In the genomic region with DNA sequence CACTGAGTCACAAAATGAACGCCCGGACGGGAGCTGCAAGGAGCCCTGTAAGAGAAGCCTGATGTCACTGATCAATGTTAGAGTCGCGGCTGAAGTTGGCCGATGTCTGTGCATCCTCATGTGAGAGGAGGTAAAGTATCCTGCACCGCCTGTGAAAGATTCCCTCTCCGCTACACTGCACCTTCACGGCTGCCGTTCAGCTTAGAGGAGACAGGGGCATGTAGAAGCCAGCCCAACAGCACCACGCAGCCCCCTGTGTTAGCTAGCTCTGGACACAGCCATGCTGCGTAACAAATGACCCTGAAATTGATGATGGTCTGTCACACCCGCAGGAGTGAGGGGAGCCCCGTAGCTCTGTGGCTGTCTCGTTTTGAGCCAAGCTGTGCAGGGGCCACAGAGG, we compare ENCODE assay signal across 15 cellular contexts.
A peak's percentile ranks its signal among the peaks of the same experiment; 100 is the strongest.
DNase-seq lines count a peak whose midpoint lies in the region; ATAC-seq and TF ChIP-seq lines count a peak whose summit lies in the region.
"Had no signal": no experiment of that assay in that cellular context is flagged by ENCODE, and none has a peak within 500 bp of the region (broad histone marks: within the 10 kb centered on the region; RNA-seq: fewer than 3 reads in every experiment).

No MANE protein-coding gene starts in this region.

- H3K36me3 ChIP-seq in HEK293 (ENCODE audit: control insufficient read depth in 2 of 2, insufficient read depth in 1 of 2, low read length in 2 of 2) (no peaks in the 10 kb centered on the region), lung (ENCODE audit: control insufficient read depth in 2 of 2, insufficient read depth in 2 of 2, low read length in 2 of 2) (no peaks in the 10 kb centered on the region), stomach (no peaks in the 10 kb centered on the region), Caco-2 (ENCODE audit: control insufficient read depth, insufficient read depth, low read length) (no peaks in the 10 kb centered on the region)
- H3K36me3 ChIP-seq: BE2C, HAP-1 had no signal

- no peak for ATAC-seq in WTC11
- ATAC-seq in lung (ENCODE audit: insufficient read depth, low FRiP score): no peak
- ATAC-seq in left colon: no peak
- ATAC-seq: A549 had no signal

- no peaks in the 10 kb centered on the region; the same call in 1 of the 2 replicates for H3K27me3 Mint-ChIP-seq in WTC11 (ENCODE audit: low read depth)
- H3K27me3 Mint-ChIP-seq in Caco-2 (ENCODE audit: insufficient read depth, unreplicated experiment): no peaks in the 10 kb centered on the region
- H3K27me3 Mint-ChIP-seq: CD4-positive, alpha-beta memory T cell had no signal

- H3K4me1 Mint-ChIP-seq in WTC11: no peaks in the 10 kb centered on the region; the same call in 1 of the 2 replicates
- H3K4me1 Mint-ChIP-seq in Caco-2 (ENCODE audit: low read depth, unreplicated experiment): no peaks in the 10 kb centered on the region
- H3K4me1 Mint-ChIP-seq: CD4-positive, alpha-beta memory T cell had no signal

- no peaks in the 10 kb centered on the region for H3K27me3 ChIP-seq in lung (ENCODE audit: control insufficient read depth, insufficient read depth)
- H3K27me3 ChIP-seq in stomach: no peaks in the 10 kb centered on the region
- H3K27me3 ChIP-seq in Caco-2 (replicated peaks; ENCODE audit: control insufficient read depth, insufficient read depth, low read length): no peaks in the 10 kb centered on the region
- H3K27me3 ChIP-seq: BE2C had no signal

- H3K4me3 ChIP-seq in HEK293 (ENCODE audit: low read depth, low read length): no peak overlapping the region
- no peak overlapping the region for H3K4me3 ChIP-seq in lung
- H3K4me3 ChIP-seq in stomach: no peak overlapping the region
- no peak overlapping the region for H3K4me3 ChIP-seq in Caco-2 (ENCODE audit: low read depth, low read length)
- H3K4me3 ChIP-seq: A549, HAP-1 had no signal

- TF ChIP-seq POLR2A in stomach (IDR thresholded peaks at IDR 0.05): no peak

- CTCF ChIA-PET in HEK293 (lab: Yijun Ruan, JAX): no interaction called here
- CTCF ChIA-PET in WTC11 (lab: Charles Lee): interaction anchor here (0.6 kb wide), 3 partner anchors 24 to 193 kb away, joined by 4 read pairs; no protein-coding TSS in a partner anchor
- CTCF ChIA-PET in Caco-2 (lab: Charles Lee): interaction anchor here (0.6 to 1.1 kb wide), 2 partner anchors 18 to 223 kb away, joined by 5 to 7 read pairs; no protein-coding TSS in a partner anchor

- no TSS peak for BruUV-seq in Caco-2 (replicated peaks; lab: Mats Ljungman, UMichigan)

- H3K9me3 ChIP-seq in HEK293 (ENCODE audit: control insufficient read depth, insufficient read depth, low read depth, low read length): no peaks in the 10 kb centered on the region
- peaks cover 0 to 16% of the 10 kb centered on the region in 2 donors for H3K9me3 ChIP-seq in lung (ENCODE audit: control insufficient read depth in 2 of 2, insufficient read depth in 1 of 2, low read length in 1 of 2)
- peaks cover 0 to 21% (median 13%) of the 10 kb centered on the region in 4 donors for H3K9me3 ChIP-seq in stomach
- H3K9me3 ChIP-seq in Caco-2: peaks cover 31% of the 10 kb centered on the region
- H3K9me3 ChIP-seq: BE2C had no signal

- no peaks in the 10 kb centered on the region for H3K4me1 ChIP-seq in HEK293 (ENCODE audit: control insufficient read depth, insufficient read depth, low read length)
- H3K4me1 ChIP-seq in lung (ENCODE audit: control insufficient read depth in 2 of 2, insufficient read depth in 2 of 2, low read length in 2 of 2): no peaks in the 10 kb centered on the region
- H3K4me1 ChIP-seq in stomach: no peaks in the 10 kb centered on the region
- no peaks in the 10 kb centered on the region for H3K4me1 ChIP-seq in Caco-2
- H3K4me1 ChIP-seq: BE2C, HAP-1 had no signal

- H3K27ac ChIP-seq in HEK293 (ENCODE audit: extremely low read depth, low read depth, low read length) (no peak overlapping the region), lung (ENCODE audit: low read depth in 1 of 2, low read length in 1 of 2) (no peak overlapping the region), stomach (no peak overlapping the region)
- H3K27ac ChIP-seq: A549, C4-2B had no signal

- H3K27ac Mint-ChIP-seq in WTC11: no peak overlapping the region
- H3K27ac Mint-ChIP-seq in Caco-2 (ENCODE audit: unreplicated experiment): no peak overlapping the region
- H3K27ac Mint-ChIP-seq: CD4-positive, alpha-beta memory T cell; HFFc6 had no signal

- H3K9me3 Mint-ChIP-seq in WTC11 (peaks cover 33% of the 10 kb centered on the region), Caco-2 (ENCODE audit: unreplicated experiment) (peaks cover 16% of the 10 kb centered on the region)

- TF ChIP-seq EP300 in stomach (IDR thresholded peaks at IDR 0.05): no peak

- POLR2A ChIA-PET in HEK293 (lab: Yijun Ruan, JAX) (no interaction called here), WTC11 (lab: Charles Lee) (no interaction called here), Caco-2 (lab: Charles Lee) (no interaction called here)

- H3K4me3 Mint-ChIP-seq in WTC11 (no peak overlapping the region), Caco-2 (ENCODE audit: unreplicated experiment) (no peak overlapping the region)
- H3K4me3 Mint-ChIP-seq: CD4-positive, alpha-beta memory T cell; HFFc6 had no signal

- H3K36me3 Mint-ChIP-seq in WTC11: peaks cover 15% of the 10 kb centered on the region
- H3K36me3 Mint-ChIP-seq in Caco-2 (ENCODE audit: insufficient read depth, unreplicated experiment): no peaks in the 10 kb centered on the region
- H3K36me3 Mint-ChIP-seq: CD4-positive, alpha-beta memory T cell had no signal

- TF ChIP-seq CTCF in HEK293 (tag by site-specific recombination; IDR thresholded peaks at IDR 0.05) (no peak), WTC11 (IDR thresholded peaks at IDR 0.05) (no peak), lung (IDR thresholded peaks at IDR 0.05; ENCODE audit: control extremely low read depth, extremely low read depth) (no peak), stomach (IDR thresholded peaks at IDR 0.05) (no peak), Caco-2 (IDR thresholded peaks at IDR 0.05; ENCODE audit: insufficient read depth in 1 of 2, low read depth in 1 of 2, low read length in 1 of 2, severe bottlenecking in 1 of 2, unreplicated experiment in 1 of 2) (no peak)

- DNase-seq in WTC11 (ENCODE audit: low spot score) (peak; percentile 8), lung (ENCODE audit: low spot score) (peak; percentile 24), stomach (peak; percentile 25), Caco-2 (no peak), NCI-H2081 (lab: John Stamatoyannopoulos, UW) (no peak), left colon (no peak)
- DNase-seq: BE2C; CD4-positive, alpha-beta memory T cell; DND-41; GF-D8; HFFc6 had no signal

- 96% methylated on average over 15 of the region's 15 CpGs for WGBS in lung, 2 donors
- 91 to 94% (median 93%) methylated on average over 15 of the region's 15 CpGs for WGBS in stomach, 5 donors

- intact Hi-C loops in stomach (cut with DNase I; ENCODE audit: low total_unique reads) (no loop called here), Caco-2 (cut with micrococcal nuclease; ENCODE audit: unreplicated experiment) (no loop called here), left colon (cut with DNase I, micrococcal nuclease) (no loop called here)

TF ChIP-seq in HEK293, 187 proteins besides CTCF, POLR2A, EP300 and RAD21:
- TF ChIP-seq ZNF37A (tag by site-specific recombination; IDR thresholded peaks at IDR 0.05): no peak
- TF ChIP-seq RBAK (tag by site-specific recombination; IDR thresholded peaks at IDR 0.05): 0 out of 2 replicates have a peak, but pooled peaks have one; percentile 28

TF ChIP-seq in WTC11, 78 proteins besides CTCF, POLR2A, EP300 and RAD21 (continues in another document):
- TF ChIP-seq GTF2I (CRISPR knock-in tag; conservative IDR thresholded peaks at IDR 0.05): no peak
- no peak for TF ChIP-seq ZNF671 (CRISPR knock-in tag; IDR thresholded peaks at IDR 0.05)
- TF ChIP-seq RORB (CRISPR knock-in tag; IDR thresholded peaks at IDR 0.05): no peak
- TF ChIP-seq, protein P1, sequence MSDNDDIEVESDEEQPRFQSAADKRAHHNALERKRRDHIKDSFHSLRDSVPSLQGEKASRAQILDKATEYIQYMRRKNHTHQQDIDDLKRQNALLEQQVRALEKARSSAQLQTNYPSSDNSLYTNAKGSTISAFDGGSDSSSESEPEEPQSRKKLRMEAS (CRISPR knock-in tag; IDR thresholded peaks at IDR 0.05): no peak
- TF ChIP-seq CREM (CRISPR knock-in tag; IDR thresholded peaks at IDR 0.05): no peak
- TF ChIP-seq FOXP1 (CRISPR knock-in tag; IDR thresholded peaks at IDR 0.05; ENCODE audit: borderline replicate concordance): no peak
- TF ChIP-seq, protein P2, sequence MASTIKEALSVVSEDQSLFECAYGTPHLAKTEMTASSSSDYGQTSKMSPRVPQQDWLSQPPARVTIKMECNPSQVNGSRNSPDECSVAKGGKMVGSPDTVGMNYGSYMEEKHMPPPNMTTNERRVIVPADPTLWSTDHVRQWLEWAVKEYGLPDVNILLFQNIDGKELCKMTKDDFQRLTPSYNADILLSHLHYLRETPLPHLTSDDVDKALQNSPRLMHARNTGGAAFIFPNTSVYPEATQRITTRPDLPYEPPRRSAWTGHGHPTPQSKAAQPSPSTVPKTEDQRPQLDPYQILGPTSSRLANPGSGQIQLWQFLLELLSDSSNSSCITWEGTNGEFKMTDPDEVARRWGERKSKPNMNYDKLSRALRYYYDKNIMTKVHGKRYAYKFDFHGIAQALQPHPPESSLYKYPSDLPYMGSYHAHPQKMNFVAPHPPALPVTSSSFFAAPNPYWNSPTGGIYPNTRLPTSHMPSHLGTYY (CRISPR knock-in tag; IDR thresholded peaks at IDR 0.05): no peak

Comparison
In these comparisons a context has a peak if more than half of its experiments do, and no peak if none do; other contexts are left out.
1. DNase-seq: peak in WTC11 (single experiment), lung (single experiment) and stomach (single experiment); none in Caco-2 (0 of 2), NCI-H2081 (0 of 2) and left colon (0 of 2).